ENCODE assay signal across 8 cellular contexts in the genomic region with DNA sequence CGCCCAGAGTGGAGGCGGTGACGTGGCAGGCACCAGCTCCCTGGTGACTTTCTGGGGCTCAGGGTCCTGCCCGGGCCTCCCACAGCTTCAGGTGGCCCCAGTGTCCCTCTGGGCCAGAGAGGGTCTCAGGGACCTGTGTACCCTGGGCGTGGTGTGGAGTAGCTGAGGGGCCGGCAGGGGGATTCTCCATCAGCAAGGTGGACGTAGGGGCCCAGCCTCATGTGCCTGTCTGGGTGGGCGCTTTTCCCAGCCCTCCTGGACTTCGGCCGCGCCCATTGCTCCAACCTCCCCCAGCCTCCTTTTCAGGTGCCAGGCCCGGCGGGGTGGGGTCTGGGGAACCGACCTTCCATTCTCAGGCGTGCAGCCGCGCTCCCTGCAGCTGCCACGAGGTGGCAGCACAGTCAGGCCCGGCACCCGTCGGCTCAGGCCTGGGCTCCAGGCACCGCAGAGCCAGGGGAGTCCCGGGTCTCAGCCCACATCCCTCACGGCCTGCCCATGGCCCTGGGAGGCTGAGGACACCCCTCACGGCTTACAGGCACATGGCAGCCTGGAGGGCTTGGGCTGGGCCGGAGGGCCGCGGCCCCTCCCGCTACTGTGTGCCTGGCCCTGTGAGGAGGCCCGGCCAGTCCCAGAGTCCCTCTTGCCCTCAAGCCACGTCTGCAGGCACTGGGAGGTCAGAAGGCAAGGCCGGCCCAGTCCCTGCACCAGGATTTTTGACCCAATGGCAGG. TPM values are rescaled to one million over a fixed set of nuclear protein-coding genes. Genes with fewer than 3 reads are reported as not detected.
DNase-seq lines count a peak whose midpoint lies in the region; ATAC-seq and TF ChIP-seq lines count a peak whose summit lies in the region.

No MANE protein-coding gene starts in this region.

- no peaks in the 10 kb centered on the region for H3K27me3 Mint-ChIP-seq in activated T-cell treated with anti-CD3 and anti-CD28 coated beads, Interleukin-2, amount 50 U/mL, for 72 hours (ENCODE audit: low read depth)

- H3K27ac Mint-ChIP-seq in activated T-cell treated with anti-CD3 and anti-CD28 coated beads, Interleukin-2, amount 50 U/mL, for 72 hours, result no peak overlapping the region

- H3K9ac ChIP-seq in GM23248 (no peak overlapping the region), OCI-LY3 (ENCODE audit: low read length) (no peak overlapping the region), neural cell (ENCODE audit: low read length) (no peak overlapping the region)

- no peak overlapping the region for H3K4me3 Mint-ChIP-seq in activated T-cell treated with anti-CD3 and anti-CD28 coated beads, Interleukin-2, amount 50 U/mL, for 72 hours

- no peaks in the 10 kb centered on the region for H4K20me1 ChIP-seq in GM23248 (ENCODE audit: insufficient read depth)
- H4K20me1 ChIP-seq in OCI-LY3 (ENCODE audit: insufficient read depth, low read length), result no peaks in the 10 kb centered on the region
- H4K20me1 ChIP-seq in neural cell (ENCODE audit: insufficient read depth), result no peaks in the 10 kb centered on the region

- H3K4me3 ChIP-seq in GM23248 (no peak overlapping the region), OCI-LY3 (ENCODE audit: low read length) (no peak overlapping the region), fibroblast of pulmonary artery (replicated peaks; ENCODE audit: low read depth, low read length) (no peak overlapping the region), neural cell (ENCODE audit: low read length) (no peak overlapping the region)

- peak; percentile 77 to 80 for ATAC-seq in activated T-cell treated with anti-CD3 and anti-CD28 coated beads, Interleukin-2, amount 50 U/mL, for 72 hours (replicated peaks in 1 of 2)
- no peak for ATAC-seq in GM18519 (IDR thresholded peaks at IDR 0.05; ENCODE audit: low FRiP score, unreplicated experiment)

- H3K27ac ChIP-seq in GM23248 (no peak overlapping the region), OCI-LY3 (ENCODE audit: low read length) (no peak overlapping the region), neural cell (ENCODE audit: low read length) (no peak overlapping the region), substantia nigra (ENCODE audit: low read depth, low read length, poor library complexity, severe bottlenecking) (no peak overlapping the region)

- H3K4me1 ChIP-seq in GM23248 (ENCODE audit: insufficient read depth) (no peaks in the 10 kb centered on the region), OCI-LY3 (ENCODE audit: low read length) (no peaks in the 10 kb centered on the region)

- TF ChIP-seq EP300 in neural cell (conservative IDR thresholded peaks at IDR 0.05; ENCODE audit: poor library complexity, severe bottlenecking), result no peak

- peak; percentile 83 for TF ChIP-seq RAD21 in neural cell (conservative IDR thresholded peaks at IDR 0.05)

- WGBS in GM23248 (ENCODE audit: low coverage in 1 of 2, low lambda C conversion rate in 2 of 2, missing lambda C conversion rate in 2 of 2), 2 experiments, result 14 to 18% methylated on average over 29 to 32 of the region's 32 CpGs

- H3F3A ChIP-seq in GM23248 (ENCODE audit: insufficient read depth), result peaks cover 7% of the 10 kb centered on the region; the same call in 1 of the 2 replicates
- H3F3A ChIP-seq in neural cell (ENCODE audit: insufficient read depth, low read length, poor library complexity, severe bottlenecking), result no peaks in the 10 kb centered on the region

- no peaks in the 10 kb centered on the region for H3K36me3 ChIP-seq in GM23248 (ENCODE audit: low read depth)
- no peaks in the 10 kb centered on the region for H3K36me3 ChIP-seq in OCI-LY3 (replicated peaks; ENCODE audit: low read depth, low read length)
- H3K36me3 ChIP-seq in neural cell (ENCODE audit: insufficient read depth, low read length), result no peaks in the 10 kb centered on the region

- H3K27me3 ChIP-seq in GM23248 (replicated peaks; ENCODE audit: insufficient read depth), result no peaks in the 10 kb centered on the region
- H3K27me3 ChIP-seq in OCI-LY3 (ENCODE audit: low read depth, low read length), result no peaks in the 10 kb centered on the region
- no peaks in the 10 kb centered on the region for H3K27me3 ChIP-seq in neural cell (ENCODE audit: insufficient read depth, low read depth, low read length)

- H3K9me3 ChIP-seq in GM23248 (ENCODE audit: low read depth), result no peaks in the 10 kb centered on the region
- no peaks in the 10 kb centered on the region for H3K9me3 ChIP-seq in OCI-LY3 (ENCODE audit: insufficient read depth, low read length)
- H3K9me3 ChIP-seq in neural cell (ENCODE audit: low read length), result no peaks in the 10 kb centered on the region

- H3K9me2 ChIP-seq in GM23248 (ENCODE audit: insufficient read depth) (no peaks in the 10 kb centered on the region), neural cell (ENCODE audit: insufficient read depth, low read length) (no peaks in the 10 kb centered on the region)

- DNase-seq in AG09319 (ENCODE audit: extremely low read depth, low read depth) (peak; percentile 3), GM23248 (peak; percentile 62), fibroblast of pulmonary artery (ENCODE audit: low read depth) (peak; percentile 33), substantia nigra (lab: John Stamatoyannopoulos, UW) (peak in 30 of 49 donors; percentile 3 to 62 (median 22))
- DNase-seq in activated T-cell treated with anti-CD3 and anti-CD28 coated beads, Interleukin-2, amount 50 U/mL, for 72 hours, result peak; percentile 59 to 73

- H3K4me1 Mint-ChIP-seq in activated T-cell treated with anti-CD3 and anti-CD28 coated beads, Interleukin-2, amount 50 U/mL, for 72 hours (ENCODE audit: low read depth), result no peaks in the 10 kb centered on the region

- no peaks in the 10 kb centered on the region for H3K9me3 Mint-ChIP-seq in activated T-cell treated with anti-CD3 and anti-CD28 coated beads, Interleukin-2, amount 50 U/mL, for 72 hours

- H3K79me2 ChIP-seq in GM23248 (ENCODE audit: insufficient read depth) (no peaks in the 10 kb centered on the region), OCI-LY3 (ENCODE audit: low read length) (no peaks in the 10 kb centered on the region), neural cell (replicated peaks; ENCODE audit: insufficient read depth, low read length) (no peaks in the 10 kb centered on the region)

- H3K36me3 Mint-ChIP-seq in activated T-cell treated with anti-CD3 and anti-CD28 coated beads, Interleukin-2, amount 50 U/mL, for 72 hours (ENCODE audit: insufficient read depth in 2 of 2), result no peaks in the 10 kb centered on the region

- TF ChIP-seq CTCF in AG09319 (IDR thresholded peaks at IDR 0.05; ENCODE audit: low read depth, low read length) (peak; percentile 90), OCI-LY3 (IDR thresholded peaks at IDR 0.05; ENCODE audit: low read depth, low read length) (peak; percentile 80), fibroblast of pulmonary artery (IDR thresholded peaks at IDR 0.05; ENCODE audit: low read length, missing control alignments) (peak; percentile 80), neural cell (IDR thresholded peaks at IDR 0.05; ENCODE audit: poor library complexity, severe bottlenecking) (peak; percentile 88)

- in situ Hi-C loops in GM23248 (cut with MboI), result no loop called here

- H3K4me2 ChIP-seq in GM23248 (ENCODE audit: unreplicated experiment) (no peak overlapping the region), OCI-LY3 (ENCODE audit: low read length) (peak overlapping the region; percentile 30), neural cell (ENCODE audit: low read length) (no peak overlapping the region)

- H2AFZ ChIP-seq in GM23248 (no peak overlapping the region), OCI-LY3 (ENCODE audit: low read depth, low read length) (0 out of 2 replicates have a peak overlapping the region, but pooled peaks have one; percentile 53), neural cell (ENCODE audit: low read depth, low read length) (no peak overlapping the region)

TF ChIP-seq in neural cell, 6 proteins besides CTCF, POLR2A, EP300 and RAD21:
- TF ChIP-seq TAF1 (IDR thresholded peaks at IDR 0.05; ENCODE audit: low read depth), result no peak
- no peak for TF ChIP-seq MXI1 (conservative IDR thresholded peaks at IDR 0.05; ENCODE audit: poor library complexity, severe bottlenecking)
- peak; percentile 92 for TF ChIP-seq SMC3 (conservative IDR thresholded peaks at IDR 0.05; ENCODE audit: poor library complexity)

RNA-seq across cellular contexts. Expression of gene MUC5B, which starts 19.9 kb away (rescaled TPM):
- total RNA-seq in GM23248 (2014; rRNA removed; shearing (Covaris generic)), result not detected in 2 replicates
- polyA plus RNA-seq in GM23248 (2016; fragmentation: Nextera tagmentation; extraction: Ambion mirVana) (not detected in 2 replicates), neural cell (not detected in 2 replicates)
- total RNA-seq in activated T-cell treated with anti-CD3 and anti-CD28 coated beads, Interleukin-2, amount 50 U/mL, for 72 hours, result not detected
- polyA minus RNA-seq in neural cell, result not detected in 2 replicates

RNA-seq across cellular contexts. Expression of gene MUC5AC, which starts 45.2 kb away (rescaled TPM):
- total RNA-seq in GM23248 (2014; rRNA removed; shearing (Covaris generic)), result not detected in 2 replicates
- not detected in 2 replicates for polyA plus RNA-seq in GM23248 (2016; fragmentation: Nextera tagmentation; extraction: Ambion mirVana)
- not detected for total RNA-seq in activated T-cell treated with anti-CD3 and anti-CD28 coated beads, Interleukin-2, amount 50 U/mL, for 72 hours
- polyA plus RNA-seq in neural cell, result not detected in 2 replicates
- polyA minus RNA-seq in neural cell, result not detected in 2 replicates

Comparison
In these comparisons a context has a peak if more than half of its experiments do, and no peak if none do; other contexts are left out.
1. DNase-seq: peak in every context shown above with its lines; median percentile 66 in activated T-cell treated with anti-CD3 and anti-CD28 coated beads, Interleukin-2, amount 50 U/mL, for 72 hours; 62 in GM23248; 33 in fibroblast of pulmonary artery; 22 in substantia nigra; 3 in AG09319.